ENCODE assay signal across 8 cellular contexts in the genomic region with DNA sequence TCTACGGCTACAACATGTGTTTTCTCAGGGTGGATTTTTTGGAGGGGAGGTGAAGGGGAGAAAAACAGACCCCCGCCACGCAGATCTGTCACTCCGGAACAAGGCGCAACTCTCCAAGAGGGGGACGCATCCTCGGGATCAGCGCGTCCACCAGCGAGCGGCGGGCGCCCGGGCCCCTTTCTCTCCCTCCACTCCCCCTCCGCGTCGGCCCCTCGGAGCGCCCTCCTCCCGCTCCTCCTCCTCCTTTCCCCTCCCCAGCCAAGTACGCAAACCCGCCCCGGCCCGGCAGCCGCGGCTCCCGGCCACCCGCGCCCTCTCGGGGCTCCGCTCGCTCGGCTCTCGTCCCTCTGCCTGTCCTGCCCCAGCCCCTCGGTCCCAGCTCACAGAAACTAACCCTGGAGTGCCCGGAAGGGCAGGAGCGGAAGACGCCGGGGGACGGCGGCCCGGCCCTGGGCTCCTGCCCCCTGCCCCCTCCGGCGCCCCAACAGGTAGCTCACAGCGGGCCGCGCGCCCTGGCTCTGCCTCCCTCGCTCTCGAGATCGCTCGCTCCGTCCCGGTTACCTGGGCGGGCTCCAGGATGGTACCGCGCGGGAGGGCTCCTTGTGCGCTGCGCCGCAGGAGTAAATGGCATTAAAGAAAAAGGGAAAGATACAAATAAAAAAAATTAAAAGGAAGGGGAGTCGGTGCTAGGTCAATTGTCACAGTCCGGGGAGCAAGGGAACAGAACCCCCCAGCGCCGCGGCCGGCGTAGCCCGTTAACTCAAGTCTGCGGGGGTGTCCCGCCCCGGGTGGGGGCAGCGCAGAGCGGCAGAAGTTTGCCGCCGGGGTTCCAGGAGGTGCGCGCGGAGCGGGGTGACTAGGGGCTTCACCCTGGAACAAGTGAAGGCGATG.
DNase-seq lines count a peak whose midpoint lies in the region; ATAC-seq, FAIRE-seq and TF ChIP-seq lines count a peak whose summit lies in the region.

No MANE protein-coding gene starts in this region.

- intact Hi-C loops in right lobe of liver (cut with DNase I) (loop anchor here in 1 of 2 donors (10.0 kb wide), 1 partner anchor 412 kb away; no protein-coding TSS in a partner anchor), tibial artery (cut with DNase I; ENCODE audit: low total_unique reads) (loop anchor here (2.0 to 10.0 kb wide), 4 partner anchors 370 to 1788 kb away; a partner anchor contains a TSS)

- TF ChIP-seq POLR2A in right lobe of liver (IDR thresholded peaks at IDR 0.05), result no peak

- H3K4me3 ChIP-seq in right lobe of liver, result peak overlapping the region; percentile 58 to 79 (median 65)
- H3K4me3 ChIP-seq in tibial artery, result peak overlapping the region; percentile 81 to 84

- no peak for FAIRE-seq in RCC 7860 (lab: Jason Lieb, UNC)

- peak; percentile 69 for DNase-seq in DMS79 treated with DMSO at 0.1 percent for 48 hours (lab: John Stamatoyannopoulos, UW)
- DNase-seq in NCI-H510A (lab: John Stamatoyannopoulos, UW), result peak; percentile 50
- DNase-seq in dedifferentiated amniotic fluid mesenchymal stem cell (ENCODE audit: extremely low spot score), result peak; percentile 37
- DNase-seq in right lobe of liver, result peak; percentile 45 to 65 (median 62)
- peak; percentile 41 to 83 for DNase-seq in tibial artery
- DNase-seq in NCI-H2081 (lab: John Stamatoyannopoulos, UW), result no peak
- DNase-seq in RCC 7860 (ENCODE audit: low spot score), result no peak

- H3K36me3 ChIP-seq in right lobe of liver (no peaks in the 10 kb centered on the region), tibial artery (no peaks in the 10 kb centered on the region)

- H3K4me1 ChIP-seq in right lobe of liver (peaks cover 0 to 18% (median 0%) of the 10 kb centered on the region in 4 donors), tibial artery (peaks cover 0 to 19% (median 4%) of the 10 kb centered on the region in 4 donors)

- H3K9me3 ChIP-seq in right lobe of liver, result no peaks in the 10 kb centered on the region
- H3K9me3 ChIP-seq in tibial artery, result no peaks in the 10 kb centered on the region

- H3K27me3 ChIP-seq in right lobe of liver, result peaks cover 3 to 22% of the 10 kb centered on the region in 2 donors
- peaks cover 0 to 3% of the 10 kb centered on the region in 2 donors for H3K27me3 ChIP-seq in tibial artery

- TF ChIP-seq CTCF in right lobe of liver (IDR thresholded peaks at IDR 0.05), result no peak
- no peak for TF ChIP-seq CTCF in tibial artery (IDR thresholded peaks at IDR 0.05)

- ATAC-seq in right lobe of liver, result peak; percentile 8 to 36 (median 26)
- ATAC-seq in HG02763 (IDR thresholded peaks at IDR 0.05; ENCODE audit: unreplicated experiment), result no peak

- WGBS in right lobe of liver (ENCODE audit: insufficient coverage, low coverage, low lambda C conversion rate, missing lambda C conversion rate), result 3% methylated on average over 59 of the region's 81 CpGs

- peak overlapping the region; percentile 57 to 84 (median 75) for H3K27ac ChIP-seq in right lobe of liver
- peak overlapping the region; percentile 95 to 100 for H3K27ac ChIP-seq in tibial artery

Comparison
In these comparisons a context has a peak if more than half of its experiments do, and no peak if none do; other contexts are left out.
1. DNase-seq: peak in DMS79 treated with DMSO at 0.1 percent for 48 hours (single experiment), NCI-H510A (single experiment), dedifferentiated amniotic fluid mesenchymal stem cell (single experiment), right lobe of liver (3 of 3) and tibial artery (2 of 2); none in NCI-H2081 (0 of 2) and RCC 7860 (single experiment).